In genomic region chr1:7988576-7988975, GRCh38 we compare ENCODE assay signal across 30 cellular contexts. TPM values are rescaled to one million over a fixed set of nuclear protein-coding genes. Genes with fewer than 3 reads are reported as not detected.
DNase-seq lines count a peak whose midpoint lies in the region; ATAC-seq, FAIRE-seq and TF ChIP-seq lines count a peak whose summit lies in the region.
"Had no signal": no experiment of that assay in that cellular context is flagged by ENCODE, and none has a peak within 500 bp of the region (broad histone marks: within the 10 kb centered on the region; RNA-seq: fewer than 3 reads in every experiment).

No MANE protein-coding gene starts in this region.

- H3K9me3 ChIP-seq in naive thymus-derived CD4-positive, alpha-beta T cell (ENCODE audit: control insufficient read depth in 2 of 3, low read length in 3 of 3) = no peaks in the 10 kb centered on the region
- H3K9me3 ChIP-seq in gastrocnemius medialis = no peaks in the 10 kb centered on the region
- H3K9me3 ChIP-seq: Caco-2, left ventricle myocardium inferior, right atrium auricular region, SK-N-SH, testis had no signal

- peaks cover 9% of the 10 kb centered on the region for H3K9me3 Mint-ChIP-seq in WTC11
- no peaks in the 10 kb centered on the region for H3K9me3 Mint-ChIP-seq in naive thymus-derived CD4-positive, alpha-beta T cell
- H3K9me3 Mint-ChIP-seq: activated CD4-positive, alpha-beta memory T cell treated with anti-CD3 and anti-CD28 coated beads, Interleukin-2, amount 10 ng/mL, durations not matched to agents 7 days and 5 days; activated naive CD4-positive, alpha-beta T cell treated with anti-CD3 and anti-CD28 coated beads for 36 hours; stimulated activated naive CD8-positive, alpha-beta T cell treated with anti-CD3 and anti-CD28 coated beads, Interleukin-15, Interleukin-2, amounts not matched to agents 100 ng/mL and 50 ng/mL, for 24 hours had no signal

- no peak for FAIRE-seq in RCC 7860 (lab: Jason Lieb, UNC)
- FAIRE-seq: endothelial cell of umbilical vein, H1 had no signal

- intact Hi-C loops in naive thymus-derived CD4-positive, alpha-beta T cell (cut with micrococcal nuclease) = no loop called here
- intact Hi-C loops in gastrocnemius medialis (cut with DNase I; ENCODE audit: low total_unique reads) = no loop called here

- H3K27me3 Mint-ChIP-seq in WTC11 (ENCODE audit: low read depth) = no peaks in the 10 kb centered on the region
- no peaks in the 10 kb centered on the region for H3K27me3 Mint-ChIP-seq in naive thymus-derived CD4-positive, alpha-beta T cell
- H3K27me3 Mint-ChIP-seq: activated CD4-positive, alpha-beta memory T cell treated with anti-CD3 and anti-CD28 coated beads, Interleukin-2, amount 10 ng/mL, durations not matched to agents 7 days and 5 days; stimulated activated naive CD8-positive, alpha-beta T cell treated with anti-CD3 and anti-CD28 coated beads, Interleukin-15, Interleukin-2, amounts not matched to agents 100 ng/mL and 50 ng/mL, for 24 hours had no signal

- no peaks in the 10 kb centered on the region for H3K27me3 ChIP-seq in naive thymus-derived CD4-positive, alpha-beta T cell (ENCODE audit: control insufficient read depth in 2 of 2, insufficient read depth in 2 of 2, low read length in 2 of 2)
- H3K27me3 ChIP-seq in gastrocnemius medialis = no peaks in the 10 kb centered on the region
- H3K27me3 ChIP-seq: right atrium auricular region, testis had no signal

- peaks cover 36% of the 10 kb centered on the region for H3K36me3 Mint-ChIP-seq in WTC11
- H3K36me3 Mint-ChIP-seq in naive thymus-derived CD4-positive, alpha-beta T cell = peaks cover 13 to 43% (median 18%) of the 10 kb centered on the region in 5 donors

- TF ChIP-seq CTCF in WTC11 (IDR thresholded peaks at IDR 0.05) (no peak), gastrocnemius medialis (IDR thresholded peaks at IDR 0.05 in 4 of 5, conservative IDR thresholded peaks at IDR 0.05 in 1 of 5) (no peak)

- peak; percentile 65 for DNase-seq in ELR (ENCODE audit: low read depth)
- peak; percentile 83 for DNase-seq in M059J (ENCODE audit: low read depth)
- no peak for DNase-seq in WTC11 (ENCODE audit: low spot score)
- peak; percentile 54 for DNase-seq in kidney tubule cell (ENCODE audit: low spot score)
- no peak for DNase-seq in naive thymus-derived CD4-positive, alpha-beta T cell
- no peak for DNase-seq in gastrocnemius medialis
- DNase-seq in RCC 7860 (ENCODE audit: low spot score) = no peak
- DNase-seq: activated CD4-positive, alpha-beta memory T cell treated with anti-CD3 and anti-CD28 coated beads, Interleukin-2, amount 10 ng/mL, durations not matched to agents 7 days and 5 days; activated CD4-positive, alpha-beta T cell treated with anti-CD3 and anti-CD28 coated beads for 1 hour; activated CD8-positive, alpha-beta memory T cell treated with anti-CD3 and anti-CD28 coated beads, Interleukin-2, amount 50 U/mL, for 4 hours; activated naive CD4-positive, alpha-beta T cell treated with anti-CD3 and anti-CD28 coated beads for 36 hours; amniotic stem cell; C1 segment of cervical spinal cord; Caco-2; DMS79; left ventricle myocardium inferior; NCI-H2227 treated with DMSO at 0.1 percent for 48 hours; NCI-H69; posterior cingulate gyrus; SK-N-SH; testis had no signal

- H3K4me1 Mint-ChIP-seq in WTC11 = peaks cover 25% of the 10 kb centered on the region
- peaks cover 0 to 4% (median 0%) of the 10 kb centered on the region in 7 donors for H3K4me1 Mint-ChIP-seq in naive thymus-derived CD4-positive, alpha-beta T cell

- ATAC-seq in WTC11 = no peak
- ATAC-seq in naive thymus-derived CD4-positive, alpha-beta T cell = no peak
- no peak for ATAC-seq in GM18502 (IDR thresholded peaks at IDR 0.05; ENCODE audit: poor library complexity, unreplicated experiment)
- no peak for ATAC-seq in gastrocnemius medialis

- H3K4me3 Mint-ChIP-seq in WTC11 = no peak overlapping the region
- no peak overlapping the region for H3K4me3 Mint-ChIP-seq in naive thymus-derived CD4-positive, alpha-beta T cell
- H3K4me3 Mint-ChIP-seq: activated CD4-positive, alpha-beta memory T cell treated with anti-CD3 and anti-CD28 coated beads, Interleukin-2, amount 10 ng/mL, durations not matched to agents 7 days and 5 days; activated naive CD4-positive, alpha-beta T cell treated with anti-CD3 and anti-CD28 coated beads for 36 hours; stimulated activated naive CD8-positive, alpha-beta T cell treated with anti-CD3 and anti-CD28 coated beads, Interleukin-15, Interleukin-2, amounts not matched to agents 100 ng/mL and 50 ng/mL, for 24 hours had no signal

- no peak overlapping the region for H3K4me3 ChIP-seq in naive thymus-derived CD4-positive, alpha-beta T cell (ENCODE audit: low read length)
- no peak overlapping the region for H3K4me3 ChIP-seq in gastrocnemius medialis
- H3K4me3 ChIP-seq: left ventricle myocardium inferior, right atrium auricular region, smooth muscle cell, testis had no signal

- POLR2A ChIA-PET in WTC11 (lab: Charles Lee) = no interaction called here
- POLR2A ChIA-PET in naive thymus-derived CD4-positive, alpha-beta T cell (lab: Charles Lee) = no interaction called here

- peaks cover 5 to 51% (median 10%) of the 10 kb centered on the region in 3 experiments for H3K36me3 ChIP-seq in naive thymus-derived CD4-positive, alpha-beta T cell (ENCODE audit: control insufficient read depth in 2 of 3, insufficient read depth in 3 of 3, low read length in 3 of 3)
- H3K36me3 ChIP-seq in gastrocnemius medialis = peaks cover 0 to 21% of the 10 kb centered on the region in 2 donors

- no peak overlapping the region for H3K27ac ChIP-seq in naive thymus-derived CD4-positive, alpha-beta T cell (ENCODE audit: low read depth, low read length)
- no peak overlapping the region for H3K27ac ChIP-seq in gastrocnemius medialis
- H3K27ac ChIP-seq: HL-60, KMS-11, left ventricle myocardium inferior, right atrium auricular region had no signal

- H3K4me1 ChIP-seq in naive thymus-derived CD4-positive, alpha-beta T cell (ENCODE audit: control insufficient read depth in 2 of 2, insufficient read depth in 2 of 2, low read length in 2 of 2) = no peaks in the 10 kb centered on the region
- peaks cover 5 to 6% of the 10 kb centered on the region in 2 donors for H3K4me1 ChIP-seq in gastrocnemius medialis
- H3K4me1 ChIP-seq: right atrium auricular region, testis had no signal

- no peak for TF ChIP-seq POLR2A in gastrocnemius medialis (IDR thresholded peaks at IDR 0.05)

- CTCF ChIA-PET in WTC11 (lab: Charles Lee) = interaction anchor here (0.8 to 2.6 kb wide), 3 partner anchors 27 to 326 kb away, joined by 3 to 9 read pairs (median 7); no protein-coding TSS in a partner anchor
- CTCF ChIA-PET in naive thymus-derived CD4-positive, alpha-beta T cell (lab: Charles Lee) = no interaction called here

- peak overlapping the region; percentile 34; the same call in 1 of the 2 replicates for H3K27ac Mint-ChIP-seq in WTC11
- H3K27ac Mint-ChIP-seq in naive thymus-derived CD4-positive, alpha-beta T cell = no peak overlapping the region
- H3K27ac Mint-ChIP-seq: activated CD4-positive, alpha-beta memory T cell treated with anti-CD3 and anti-CD28 coated beads, Interleukin-2, amount 10 ng/mL, durations not matched to agents 7 days and 5 days; activated naive CD4-positive, alpha-beta T cell treated with anti-CD3 and anti-CD28 coated beads for 36 hours; stimulated activated naive CD8-positive, alpha-beta T cell treated with anti-CD3 and anti-CD28 coated beads, Interleukin-15, Interleukin-2, amounts not matched to agents 100 ng/mL and 50 ng/mL, for 24 hours had no signal

- in situ Hi-C loops in gastrocnemius medialis (cut with MboI; ENCODE audit: low sequenced_read_pairs in 4 of 4) = loop anchor here in 2 of 4 donors (10.0 kb wide), 1 partner anchor 356 kb away; no protein-coding TSS in a partner anchor

TF ChIP-seq in WTC11, 78 proteins besides CTCF, POLR2A, EP300 and RAD21 (continues in another document):
- TF ChIP-seq ZBTB43 (CRISPR knock-in tag; IDR thresholded peaks at IDR 0.05) (no peak), JUN (CRISPR knock-in tag; IDR thresholded peaks at IDR 0.05) (no peak), NR3C1 (CRISPR knock-in tag; conservative IDR thresholded peaks at IDR 0.05; ENCODE audit: low read depth) (no peak)
- TF ChIP-seq, protein P1, sequence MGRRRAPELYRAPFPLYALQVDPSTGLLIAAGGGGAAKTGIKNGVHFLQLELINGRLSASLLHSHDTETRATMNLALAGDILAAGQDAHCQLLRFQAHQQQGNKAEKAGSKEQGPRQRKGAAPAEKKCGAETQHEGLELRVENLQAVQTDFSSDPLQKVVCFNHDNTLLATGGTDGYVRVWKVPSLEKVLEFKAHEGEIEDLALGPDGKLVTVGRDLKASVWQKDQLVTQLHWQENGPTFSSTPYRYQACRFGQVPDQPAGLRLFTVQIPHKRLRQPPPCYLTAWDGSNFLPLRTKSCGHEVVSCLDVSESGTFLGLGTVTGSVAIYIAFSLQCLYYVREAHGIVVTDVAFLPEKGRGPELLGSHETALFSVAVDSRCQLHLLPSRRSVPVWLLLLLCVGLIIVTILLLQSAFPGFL (CRISPR knock-in tag; IDR thresholded peaks at IDR 0.05; ENCODE audit: borderline replicate concordance) = no peak

RNA-seq across cellular contexts. Expression of gene PARK7, which starts 27.1 kb away (rescaled TPM):
- total RNA-seq in M059J (2014; rRNA removed; shearing (Covaris generic)) = 231 and 297 TPM in 2 replicates
- total RNA-seq in WTC11 (2021) (337 to 343 TPM (median 340 TPM) in 3 replicates), gastrocnemius medialis (100 to 1,000 TPM; 291 to 370 (median 332) TPM)
- total RNA-seq in naive thymus-derived CD4-positive, alpha-beta T cell = 100 to 1,000 TPM in 3 of 5 experiments, 10 to 100 TPM in 2; 97.1 to 255 (median 106) TPM
- 100 to 1,000 TPM; 325 to 364 TPM for polyA plus RNA-seq in naive thymus-derived CD4-positive, alpha-beta T cell

RNA-seq across cellular contexts. Expression of gene ERRFI1, which starts 37.5 kb away (rescaled TPM):
- total RNA-seq in M059J (2014; rRNA removed; shearing (Covaris generic)) = 127 and 146 TPM in 2 replicates
- total RNA-seq in WTC11 (2021) (34.5 to 44.6 TPM (median 35.8 TPM) in 3 replicates), gastrocnemius medialis (100 to 1,000 TPM; 184 to 644 (median 448) TPM)
- total RNA-seq in naive thymus-derived CD4-positive, alpha-beta T cell = 1 to 10 TPM in 2 of 5 experiments, under 1 TPM in 3; 0.36 to 1.7 (median 0.98) TPM
- polyA plus RNA-seq in naive thymus-derived CD4-positive, alpha-beta T cell = under 1 TPM; 0.18 to 0.56 TPM

RNA-seq across cellular contexts. Expression of gene TNFRSF9, which starts 47.9 kb away (rescaled TPM):
- total RNA-seq in M059J (2014; rRNA removed; shearing (Covaris generic)) = 10.5 and 11.0 TPM in 2 replicates
- total RNA-seq in WTC11 (2021) (0.11 to 0.14 TPM in 2 of 3 replicates, not detected in the other), gastrocnemius medialis (under 1 TPM in 2 of 4 donors, not detected in 2; 0.05 to 0.20 TPM)
- 1 to 10 TPM in 1 of 5 experiments, under 1 TPM in 4; 0.11 to 6.6 (median 0.27) TPM for total RNA-seq in naive thymus-derived CD4-positive, alpha-beta T cell
- under 1 TPM in 1 of 2 donors, not detected in 1; 0.10 TPM for polyA plus RNA-seq in naive thymus-derived CD4-positive, alpha-beta T cell
- total RNA-seq: H1, left ventricle myocardium inferior, right atrium auricular region had no signal
- polyA plus RNA-seq: H1, urinary bladder had no signal

Comparison
In these comparisons a context has a peak if more than half of its experiments do, and no peak if none do; other contexts are left out.
1. DNase-seq: peak in ELR (single experiment), M059J (single experiment) and kidney tubule cell (single experiment); none in WTC11 (single experiment), naive thymus-derived CD4-positive, alpha-beta T cell (0 of 9), gastrocnemius medialis (0 of 2) and RCC 7860 (single experiment).
2. RNA of gene ERRFI1, which starts 37.5 kb away (total RNA-seq): 184 to 644 TPM in gastrocnemius medialis, 127 to 146 TPM in M059J and 34.5 to 44.6 TPM in WTC11; 0.36 to 1.7 TPM in naive thymus-derived CD4-positive, alpha-beta T cell; every median in the first group is over 10 times any median in the second.